10 cellular contexts compared by ENCODE assay signal in the genomic region with DNA sequence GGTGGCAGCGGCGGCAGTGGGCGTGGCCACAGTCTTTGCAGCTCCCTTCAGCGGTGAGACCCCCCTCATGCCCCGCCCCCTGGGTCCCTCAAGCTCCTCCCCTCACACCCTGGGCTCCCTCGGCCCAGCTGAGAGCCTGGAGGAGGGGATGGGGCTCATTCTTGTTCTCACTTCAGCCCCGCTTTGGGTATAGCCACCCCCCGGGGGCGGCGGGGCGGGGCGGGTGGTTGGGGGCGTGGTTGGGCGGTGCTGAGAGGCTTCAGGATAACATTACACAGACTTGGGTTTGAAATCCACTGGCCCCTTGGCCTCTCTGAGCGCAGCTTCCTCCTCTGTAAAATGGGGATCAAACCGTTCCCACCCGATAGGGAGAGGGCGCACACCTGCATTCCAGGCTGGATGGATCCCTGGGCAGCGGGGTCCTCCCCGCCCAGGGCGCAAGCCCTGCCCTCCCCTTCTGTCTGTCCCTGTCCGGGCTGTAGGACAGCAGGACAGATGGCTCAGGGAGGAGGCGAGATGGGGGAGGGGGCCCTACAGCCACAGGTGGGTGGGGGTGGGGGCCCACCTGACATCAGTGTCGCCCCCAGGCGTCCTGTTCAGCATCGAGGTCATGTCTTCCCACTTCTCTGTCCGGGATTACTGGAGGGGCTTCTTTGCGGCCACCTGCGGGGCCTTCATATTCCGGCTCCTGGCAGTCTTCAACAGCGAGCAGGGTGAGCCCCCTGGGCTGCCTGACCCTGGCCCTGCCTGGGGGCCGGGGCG. TPM values are rescaled to one million over a fixed set of nuclear protein-coding genes. Genes with fewer than 3 reads are reported as not detected.
DNase-seq lines count a peak whose midpoint lies in the region; ATAC-seq and TF ChIP-seq lines count a peak whose summit lies in the region.
"Had no signal": no experiment of that assay in that cellular context is flagged by ENCODE, and none has a peak within 500 bp of the region (broad histone marks: within the 10 kb centered on the region; RNA-seq: fewer than 3 reads in every experiment).

No MANE protein-coding gene starts in this region.

- H3K36me3 Mint-ChIP-seq in activated CD4-positive, alpha-beta memory T cell treated with anti-CD3 and anti-CD28 coated beads for 36 hours: no peaks in the 10 kb centered on the region
- no peaks in the 10 kb centered on the region for H3K36me3 Mint-ChIP-seq in activated CD4-positive, alpha-beta memory T cell treated with anti-CD3 and anti-CD28 coated beads, Interleukin-2, amount 10 ng/mL, durations not matched to agents 7 days and 5 days (ENCODE audit: low read depth)
- H3K36me3 Mint-ChIP-seq in activated T-cell treated with anti-CD3 and anti-CD28 coated beads, Interleukin-2, amount 50 U/mL, for 4 hours (ENCODE audit: insufficient read depth): no peaks in the 10 kb centered on the region
- H3K36me3 Mint-ChIP-seq: CD8-positive, alpha-beta memory T cell had no signal

- 14 to 29% methylated on average over 10 to 24 of the region's 33 CpGs for WGBS in thyroid gland, 2 donors

- no peak for TF ChIP-seq POLR2A in thyroid gland (IDR thresholded peaks at IDR 0.05)

- H3K36me3 ChIP-seq in thyroid gland: no peaks in the 10 kb centered on the region

- no peak overlapping the region for H3K27ac Mint-ChIP-seq in activated CD4-positive, alpha-beta memory T cell treated with anti-CD3 and anti-CD28 coated beads for 36 hours
- no peak overlapping the region for H3K27ac Mint-ChIP-seq in activated CD4-positive, alpha-beta memory T cell treated with anti-CD3 and anti-CD28 coated beads, Interleukin-2, amount 10 ng/mL, durations not matched to agents 7 days and 5 days
- H3K27ac Mint-ChIP-seq: CD8-positive, alpha-beta memory T cell had no signal

- peaks cover 11% of the 10 kb centered on the region in 2 donors for H3K4me1 ChIP-seq in thyroid gland

- TF ChIP-seq CTCF in thyroid gland (IDR thresholded peaks at IDR 0.05): no peak

- H3K27me3 Mint-ChIP-seq in activated CD4-positive, alpha-beta memory T cell treated with anti-CD3 and anti-CD28 coated beads for 36 hours: peaks cover 15% of the 10 kb centered on the region
- no peaks in the 10 kb centered on the region for H3K27me3 Mint-ChIP-seq in activated CD4-positive, alpha-beta memory T cell treated with anti-CD3 and anti-CD28 coated beads, Interleukin-2, amount 10 ng/mL, durations not matched to agents 7 days and 5 days
- peaks cover 28% of the 10 kb centered on the region for H3K27me3 Mint-ChIP-seq in activated T-cell treated with anti-CD3 and anti-CD28 coated beads, Interleukin-2, amount 50 U/mL, for 4 hours (ENCODE audit: low read depth)

- no peak overlapping the region for H3K4me3 Mint-ChIP-seq in activated CD4-positive, alpha-beta memory T cell treated with anti-CD3 and anti-CD28 coated beads for 36 hours
- no peak overlapping the region for H3K4me3 Mint-ChIP-seq in activated CD4-positive, alpha-beta memory T cell treated with anti-CD3 and anti-CD28 coated beads, Interleukin-2, amount 10 ng/mL, durations not matched to agents 7 days and 5 days
- no peak overlapping the region for H3K4me3 Mint-ChIP-seq in activated T-cell treated with anti-CD3 and anti-CD28 coated beads, Interleukin-2, amount 50 U/mL, for 4 hours

- POLR2A ChIA-PET in activated CD4-positive, alpha-beta memory T cell treated with anti-CD3 and anti-CD28 coated beads for 36 hours (lab: Charles Lee): no interaction called here
- POLR2A ChIA-PET in activated CD4-positive, alpha-beta memory T cell treated with anti-CD3 and anti-CD28 coated beads, Interleukin-2, amount 10 ng/mL, durations not matched to agents 7 days and 5 days (lab: Charles Lee): interaction anchor here (1.0 kb wide), 1 partner anchor 193 kb away, joined by 3 read pairs; no protein-coding TSS in a partner anchor

- intact Hi-C loops in activated CD4-positive, alpha-beta memory T cell treated with anti-CD3 and anti-CD28 coated beads for 36 hours (cut with micrococcal nuclease): no loop called here
- intact Hi-C loops in left colon (cut with DNase I, micrococcal nuclease) (no loop called here), thyroid gland (cut with DNase I) (no loop called here)

- DNase-seq in activated CD4-positive, alpha-beta memory T cell treated with anti-CD3 and anti-CD28 coated beads for 36 hours: peak; percentile 37
- no peak for DNase-seq in activated CD4-positive, alpha-beta memory T cell treated with anti-CD3 and anti-CD28 coated beads, Interleukin-2, amount 10 ng/mL, durations not matched to agents 7 days and 5 days
- DNase-seq in activated T-cell treated with anti-CD3 and anti-CD28 coated beads, Interleukin-2, amount 50 U/mL, for 4 hours: peak; percentile 40
- DNase-seq in left colon: peak in 1 of 2 donors; percentile 31
- DNase-seq in thyroid gland: peak; percentile 57 to 66
- no peak for DNase-seq in GM19238 (ENCODE audit: insufficient read length, low spot score)
- DNase-seq in NCI-H2029 (lab: John Stamatoyannopoulos, UW): no peak

- no peaks in the 10 kb centered on the region for H3K27me3 ChIP-seq in thyroid gland

- ATAC-seq in activated T-cell treated with anti-CD3 and anti-CD28 coated beads, Interleukin-2, amount 50 U/mL, for 4 hours: peak; percentile 65 to 74
- ATAC-seq in left colon (peak; percentile 49), HG02973 (IDR thresholded peaks at IDR 0.05; ENCODE audit: unreplicated experiment) (no peak)

- H3K4me1 Mint-ChIP-seq in activated CD4-positive, alpha-beta memory T cell treated with anti-CD3 and anti-CD28 coated beads for 36 hours (ENCODE audit: low read depth): no peaks in the 10 kb centered on the region
- no peaks in the 10 kb centered on the region for H3K4me1 Mint-ChIP-seq in activated CD4-positive, alpha-beta memory T cell treated with anti-CD3 and anti-CD28 coated beads, Interleukin-2, amount 10 ng/mL, durations not matched to agents 7 days and 5 days
- peaks cover 8% of the 10 kb centered on the region for H3K4me1 Mint-ChIP-seq in activated T-cell treated with anti-CD3 and anti-CD28 coated beads, Interleukin-2, amount 50 U/mL, for 4 hours (ENCODE audit: low read depth)
- H3K4me1 Mint-ChIP-seq: CD8-positive, alpha-beta memory T cell had no signal

- H3K9me3 ChIP-seq in thyroid gland: no peaks in the 10 kb centered on the region

- H3K27ac ChIP-seq in thyroid gland: no peak overlapping the region

- no peak overlapping the region for H3K4me3 ChIP-seq in thyroid gland (replicated peaks in 1 of 3)

- no peaks in the 10 kb centered on the region for H3K9me3 Mint-ChIP-seq in activated CD4-positive, alpha-beta memory T cell treated with anti-CD3 and anti-CD28 coated beads for 36 hours
- no peaks in the 10 kb centered on the region for H3K9me3 Mint-ChIP-seq in activated CD4-positive, alpha-beta memory T cell treated with anti-CD3 and anti-CD28 coated beads, Interleukin-2, amount 10 ng/mL, durations not matched to agents 7 days and 5 days
- no peaks in the 10 kb centered on the region for H3K9me3 Mint-ChIP-seq in activated T-cell treated with anti-CD3 and anti-CD28 coated beads, Interleukin-2, amount 50 U/mL, for 4 hours
- H3K9me3 Mint-ChIP-seq: CD8-positive, alpha-beta memory T cell had no signal

- CTCF ChIA-PET in activated CD4-positive, alpha-beta memory T cell treated with anti-CD3 and anti-CD28 coated beads for 36 hours (lab: Charles Lee): interaction anchor here (0.6 to 1.0 kb wide), 2 partner anchors 18 to 431 kb away, joined by 3 to 4 read pairs; no protein-coding TSS in a partner anchor
- CTCF ChIA-PET in activated CD4-positive, alpha-beta memory T cell treated with anti-CD3 and anti-CD28 coated beads, Interleukin-2, amount 10 ng/mL, durations not matched to agents 7 days and 5 days (lab: Charles Lee): no interaction called here

RNA-seq across cellular contexts. Expression of a gene that starts 5.1 kb away (rescaled TPM):
- not detected for total RNA-seq in activated CD4-positive, alpha-beta memory T cell treated with anti-CD3 and anti-CD28 coated beads for 36 hours
- total RNA-seq in activated CD4-positive, alpha-beta memory T cell treated with anti-CD3 and anti-CD28 coated beads, Interleukin-2, amount 10 ng/mL, durations not matched to agents 7 days and 5 days: under 1 TPM; 0.13 to 0.20 TPM
- total RNA-seq in activated T-cell treated with anti-CD3 and anti-CD28 coated beads, Interleukin-2, amount 50 U/mL, for 4 hours: not detected
- total RNA-seq in left colon (1 to 10 TPM in 1 of 2 donors, under 1 TPM in 1; 0.73 to 1.7 TPM), thyroid gland (10 to 100 TPM in 2 of 4 donors, 1 to 10 TPM in 2; 3.9 to 27.1 (median 16.1) TPM)
- total RNA-seq: bronchial epithelial cell; CD8-positive, alpha-beta memory T cell had no signal

RNA-seq across cellular contexts. Expression of a gene that starts 9.1 kb away (rescaled TPM):
- not detected for total RNA-seq in activated CD4-positive, alpha-beta memory T cell treated with anti-CD3 and anti-CD28 coated beads for 36 hours
- total RNA-seq in activated CD4-positive, alpha-beta memory T cell treated with anti-CD3 and anti-CD28 coated beads, Interleukin-2, amount 10 ng/mL, durations not matched to agents 7 days and 5 days: not detected
- under 1 TPM; 0.16 to 0.43 (median 0.24) TPM for total RNA-seq in activated T-cell treated with anti-CD3 and anti-CD28 coated beads, Interleukin-2, amount 50 U/mL, for 4 hours
- 10 to 100 TPM in 1 of 2 donors, under 1 TPM in 1; 0.73 to 17.6 TPM for total RNA-seq in left colon
- 1 to 10 TPM in 3 of 4 donors, under 1 TPM in 1; 0.81 to 9.0 (median 2.9) TPM for total RNA-seq in thyroid gland
- total RNA-seq: bronchial epithelial cell; CD8-positive, alpha-beta memory T cell had no signal

RNA-seq across cellular contexts. Expression of a gene that starts 16.7 kb away (rescaled TPM):
- total RNA-seq in activated CD4-positive, alpha-beta memory T cell treated with anti-CD3 and anti-CD28 coated beads for 36 hours: not detected
- total RNA-seq in activated CD4-positive, alpha-beta memory T cell treated with anti-CD3 and anti-CD28 coated beads, Interleukin-2, amount 10 ng/mL, durations not matched to agents 7 days and 5 days: not detected
- total RNA-seq in activated T-cell treated with anti-CD3 and anti-CD28 coated beads, Interleukin-2, amount 50 U/mL, for 4 hours: not detected
- total RNA-seq in left colon (under 1 TPM in 1 of 2 donors, not detected in 1; 0.14 TPM), thyroid gland (10 to 100 TPM in 3 of 4 donors, 1 to 10 TPM in 1; 7.1 to 42.2 (median 15.4) TPM)
- total RNA-seq: CD8-positive, alpha-beta memory T cell had no signal

RNA-seq across cellular contexts. Expression of a gene that starts 22.9 kb away (rescaled TPM):
- not detected for total RNA-seq in activated CD4-positive, alpha-beta memory T cell treated with anti-CD3 and anti-CD28 coated beads for 36 hours
- not detected for total RNA-seq in activated CD4-positive, alpha-beta memory T cell treated with anti-CD3 and anti-CD28 coated beads, Interleukin-2, amount 10 ng/mL, durations not matched to agents 7 days and 5 days
- total RNA-seq in activated T-cell treated with anti-CD3 and anti-CD28 coated beads, Interleukin-2, amount 50 U/mL, for 4 hours: not detected
- total RNA-seq in left colon (not detected), thyroid gland (under 1 TPM in 2 of 4 donors, not detected in 2; 0.11 to 0.63 TPM)
- total RNA-seq: bronchial epithelial cell; CD8-positive, alpha-beta memory T cell had no signal

RNA-seq across cellular contexts. Expression of a gene that starts 46.5 kb away (rescaled TPM):
- under 1 TPM in 1 of 2 experiments, not detected in 1; 0.33 TPM for total RNA-seq in activated CD4-positive, alpha-beta memory T cell treated with anti-CD3 and anti-CD28 coated beads for 36 hours
- total RNA-seq in activated CD4-positive, alpha-beta memory T cell treated with anti-CD3 and anti-CD28 coated beads, Interleukin-2, amount 10 ng/mL, durations not matched to agents 7 days and 5 days: 1 to 10 TPM; 5.1 to 5.6 TPM
- under 1 TPM in 2 of 3 donors, not detected in 1; 0.20 to 0.24 TPM for total RNA-seq in activated T-cell treated with anti-CD3 and anti-CD28 coated beads, Interleukin-2, amount 50 U/mL, for 4 hours
- total RNA-seq in left colon (not detected), thyroid gland (1 to 10 TPM in 3 of 4 donors, under 1 TPM in 1; 0.42 to 2.7 (median 1.5) TPM)

Comparison
In these comparisons a context has a peak if more than half of its experiments do, and no peak if none do; other contexts are left out.
1. DNase-seq: peak in activated CD4-positive, alpha-beta memory T cell treated with anti-CD3 and anti-CD28 coated beads for 36 hours (single experiment), activated T-cell treated with anti-CD3 and anti-CD28 coated beads, Interleukin-2, amount 50 U/mL, for 4 hours (single experiment) and thyroid gland (2 of 2); none in activated CD4-positive, alpha-beta memory T cell treated with anti-CD3 and anti-CD28 coated beads, Interleukin-2, amount 10 ng/mL, durations not matched to agents 7 days and 5 days (single experiment), GM19238 (single experiment) and NCI-H2029 (single experiment).
2. RNA of a gene that starts 16.7 kb away (total RNA-seq): 7.1 to 42.2 TPM in thyroid gland; 0.14 TPM in left colon, not detected in activated CD4-positive, alpha-beta memory T cell treated with anti-CD3 and anti-CD28 coated beads for 36 hours, not detected in activated CD4-positive, alpha-beta memory T cell treated with anti-CD3 and anti-CD28 coated beads, Interleukin-2, amount 10 ng/mL, durations not matched to agents 7 days and 5 days and not detected in activated T-cell treated with anti-CD3 and anti-CD28 coated beads, Interleukin-2, amount 50 U/mL, for 4 hours; every median in the first group is over 4 times any median in the second.